ENCODE assay signal across 19 cellular contexts in genomic region chr7:2171855-2172254, GRCh38.
A peak's percentile ranks its signal among the peaks of the same experiment; 100 is the strongest.
DNase-seq lines count a peak whose midpoint lies in the region; ATAC-seq and TF ChIP-seq lines count a peak whose summit lies in the region.
"Had no signal": no experiment of that assay in that cellular context is flagged by ENCODE, and none has a peak within 500 bp of the region (broad histone marks: within the 10 kb centered on the region; RNA-seq: fewer than 3 reads in every experiment).

No MANE protein-coding gene starts in this region.

- no peak overlapping the region for H3K4me3 Mint-ChIP-seq in activated CD8-positive, alpha-beta T cell treated with anti-CD3 and anti-CD28 coated beads for 36 hours
- H3K4me3 Mint-ChIP-seq: activated CD4-positive, alpha-beta memory T cell treated with anti-CD3 and anti-CD28 coated beads, Interleukin-2, amount 10 ng/mL, durations not matched to agents 7 days and 5 days; CD8-positive, alpha-beta T cell; immature natural killer cell had no signal

- no peak overlapping the region for H3K27ac Mint-ChIP-seq in activated CD8-positive, alpha-beta T cell treated with anti-CD3 and anti-CD28 coated beads for 36 hours
- H3K27ac Mint-ChIP-seq: activated CD4-positive, alpha-beta memory T cell treated with anti-CD3 and anti-CD28 coated beads, Interleukin-2, amount 10 ng/mL, durations not matched to agents 7 days and 5 days; CD8-positive, alpha-beta T cell; immature natural killer cell had no signal

- DNase-seq in GM10266 (ENCODE audit: extremely low spot score) (peak; percentile 27), NCI-H510A treated with DMSO at 0.1 percent for 48 hours (lab: John Stamatoyannopoulos, UW) (peak; percentile 96), mucosa of descending colon (no peak), NCI-H2081 (lab: John Stamatoyannopoulos, UW) (no peak), MG63 (no peak)
- DNase-seq in activated CD8-positive, alpha-beta T cell treated with anti-CD3 and anti-CD28 coated beads for 36 hours: no peak
- DNase-seq: activated CD4-positive, alpha-beta memory T cell treated with anti-CD3 and anti-CD28 coated beads, Interleukin-2, amount 10 ng/mL, durations not matched to agents 7 days and 5 days; activated gamma-delta T cell treated with Interleukin-2 at 50 U/mL for 16 hours; body of pancreas; CD8-positive, alpha-beta T cell; effector memory CD4-positive, alpha-beta T cell; immature natural killer cell; left lung; MM.1S; NCI-H1694 had no signal

- no peaks in the 10 kb centered on the region for H3K9me3 Mint-ChIP-seq in activated CD8-positive, alpha-beta T cell treated with anti-CD3 and anti-CD28 coated beads for 36 hours
- H3K9me3 Mint-ChIP-seq: activated CD4-positive, alpha-beta memory T cell treated with anti-CD3 and anti-CD28 coated beads, Interleukin-2, amount 10 ng/mL, durations not matched to agents 7 days and 5 days; CD8-positive, alpha-beta T cell; immature natural killer cell had no signal

- peaks cover 4% of the 10 kb centered on the region for H3K4me1 ChIP-seq in mucosa of descending colon (ENCODE audit: low read depth)

- H3K36me3 Mint-ChIP-seq in activated CD8-positive, alpha-beta T cell treated with anti-CD3 and anti-CD28 coated beads for 36 hours (ENCODE audit: low read depth): no peaks in the 10 kb centered on the region

- H3K9me3 ChIP-seq in mucosa of descending colon: no peaks in the 10 kb centered on the region
- no peaks in the 10 kb centered on the region for H3K9me3 ChIP-seq in MG63
- H3K9me3 ChIP-seq: body of pancreas, esophagus muscularis mucosa, left lung, suprapubic skin had no signal

- intact Hi-C loops in mucosa of descending colon (cut with DNase I, micrococcal nuclease): no loop called here
- intact Hi-C loops in activated CD8-positive, alpha-beta T cell treated with anti-CD3 and anti-CD28 coated beads for 36 hours (cut with micrococcal nuclease): no loop called here

- peak; percentile 14 for ATAC-seq in mucosa of descending colon
- no peak for ATAC-seq in activated CD8-positive, alpha-beta T cell treated with anti-CD3 and anti-CD28 coated beads for 36 hours
- ATAC-seq: body of pancreas; CD8-positive, alpha-beta T cell had no signal

- POLR2A ChIA-PET in activated CD8-positive, alpha-beta T cell treated with anti-CD3 and anti-CD28 coated beads for 36 hours (lab: Charles Lee): no interaction called here

- H3K27ac ChIP-seq in C4-2B: peak overlapping the region; percentile 73
- H3K27ac ChIP-seq: body of pancreas, hepatocyte, suprapubic skin had no signal

- TF ChIP-seq CTCF in C4-2B (conservative IDR thresholded peaks at IDR 0.05) (no peak), GM10266 (IDR thresholded peaks at IDR 0.05; ENCODE audit: control insufficient read depth, insufficient read depth, low read depth, missing control alignments) (no peak), mucosa of descending colon (IDR thresholded peaks at IDR 0.05) (no peak)
- TF ChIP-seq CTCF in activated CD8-positive, alpha-beta T cell treated with anti-CD3 and anti-CD28 coated beads for 36 hours (IDR thresholded peaks at IDR 0.05): no peak

- H3K4me1 Mint-ChIP-seq in activated CD8-positive, alpha-beta T cell treated with anti-CD3 and anti-CD28 coated beads for 36 hours (ENCODE audit: low read depth): no peaks in the 10 kb centered on the region

- CTCF ChIA-PET in activated CD8-positive, alpha-beta T cell treated with anti-CD3 and anti-CD28 coated beads for 36 hours (lab: Charles Lee): interaction anchor here (0.7 kb wide), 1 partner anchor 23 kb away, joined by 3 read pairs; no protein-coding TSS in a partner anchor

- H3K27me3 Mint-ChIP-seq in activated CD8-positive, alpha-beta T cell treated with anti-CD3 and anti-CD28 coated beads for 36 hours: no peaks in the 10 kb centered on the region
- H3K27me3 Mint-ChIP-seq: activated CD4-positive, alpha-beta memory T cell treated with anti-CD3 and anti-CD28 coated beads, Interleukin-2, amount 10 ng/mL, durations not matched to agents 7 days and 5 days had no signal

- H3K36me3 ChIP-seq in mucosa of descending colon (ENCODE audit: low read depth): no peaks in the 10 kb centered on the region
- peaks cover 14% of the 10 kb centered on the region for H3K36me3 ChIP-seq in MG63
- H3K36me3 ChIP-seq: suprapubic skin had no signal

- H3K4me3 ChIP-seq in mucosa of descending colon (no peak overlapping the region), MG63 (no peak overlapping the region)
- H3K4me3 ChIP-seq: body of pancreas, esophagus muscularis mucosa, hepatocyte, left lung, suprapubic skin had no signal

- no peaks in the 10 kb centered on the region for H3K27me3 ChIP-seq in MG63
- H3K27me3 ChIP-seq: body of pancreas, esophagus muscularis mucosa, hepatocyte, left lung, suprapubic skin had no signal

Comparison
In these comparisons a context has a peak if more than half of its experiments do, and no peak if none do; other contexts are left out.
1. DNase-seq: peak in GM10266 (single experiment) and NCI-H510A treated with DMSO at 0.1 percent for 48 hours (single experiment); none in mucosa of descending colon (0 of 3), activated CD8-positive, alpha-beta T cell treated with anti-CD3 and anti-CD28 coated beads for 36 hours (single experiment), NCI-H2081 (0 of 2) and MG63 (single experiment).